In the genomic region with DNA sequence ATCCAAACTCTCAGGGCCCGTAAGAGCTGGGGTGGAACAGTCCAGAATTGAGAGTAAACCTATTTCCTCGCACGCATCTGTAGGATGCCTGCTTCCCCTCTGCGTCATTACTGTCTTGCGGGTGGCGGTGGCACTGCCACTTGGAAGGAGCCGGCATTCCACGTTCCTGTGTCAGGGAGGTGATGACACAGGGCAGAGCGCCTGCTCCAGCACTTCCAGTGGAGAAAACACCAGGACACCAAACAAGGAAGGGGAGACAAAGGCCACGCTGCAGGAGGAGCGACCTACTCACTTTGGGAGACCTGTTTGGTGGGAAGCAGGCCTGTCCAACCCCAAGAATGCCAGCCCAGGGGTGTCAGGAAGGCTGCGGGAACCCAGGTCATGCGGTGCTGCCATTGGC, we compare ENCODE assay signal across 22 cellular contexts. TPM values are rescaled to one million over a fixed set of nuclear protein-coding genes. Genes with fewer than 3 reads are reported as not detected.
"Had no signal": no experiment of that assay in that cellular context is flagged by ENCODE, and none has a peak within 500 bp of the region (broad histone marks: within the 10 kb centered on the region; RNA-seq: fewer than 3 reads in every experiment).

No MANE protein-coding gene starts in this region.

- H3K9me3 ChIP-seq: lower lobe of right lung, ovary, sigmoid colon, spleen, thoracic aorta had no signal

- H3K27me3 Mint-ChIP-seq: activated naive CD8-positive, alpha-beta T cell treated with anti-CD3 and anti-CD28 coated beads, Interleukin-2, amount 50 U/mL, for 24 hours; effector memory CD8-positive, alpha-beta T cell had no signal

- H3K4me1 Mint-ChIP-seq: activated naive CD8-positive, alpha-beta T cell treated with anti-CD3 and anti-CD28 coated beads, Interleukin-2, amount 50 U/mL, for 24 hours; immature natural killer cell; mesothelial cell of epicardium; WTC11 had no signal

- H3K4me3 ChIP-seq: breast epithelium, lower lobe of right lung, ovary, sigmoid colon, spleen, thoracic aorta had no signal

- H3K36me3 Mint-ChIP-seq: mesothelial cell of epicardium, WTC11 had no signal

- H3K27ac Mint-ChIP-seq: activated naive CD8-positive, alpha-beta T cell treated with anti-CD3 and anti-CD28 coated beads, Interleukin-2, amount 50 U/mL, for 24 hours; mesothelial cell of epicardium; WTC11 had no signal

- H3K4me1 ChIP-seq: breast epithelium, lower lobe of right lung, sigmoid colon, spleen had no signal

- H3K36me3 ChIP-seq: breast epithelium, lower lobe of right lung, ovary, sigmoid colon, spleen, thoracic aorta had no signal

- H3K4me3 Mint-ChIP-seq: activated naive CD8-positive, alpha-beta T cell treated with anti-CD3 and anti-CD28 coated beads, Interleukin-2, amount 50 U/mL, for 24 hours; effector memory CD8-positive, alpha-beta T cell; immature natural killer cell; mesothelial cell of epicardium; neural crest cell; WTC11 had no signal

- H3K27me3 ChIP-seq: breast epithelium, ovary, sigmoid colon, spleen had no signal

- ATAC-seq: activated naive CD8-positive, alpha-beta T cell treated with anti-CD3 and anti-CD28 coated beads, Interleukin-2, amount 50 U/mL, for 24 hours; effector memory CD8-positive, alpha-beta T cell; lower lobe of right lung; SK-N-SH treated with all-trans-retinoic acid at 6 μM for 48 hours; WTC11 had no signal

- DNase-seq: activated CD4-positive, alpha-beta T cell treated with anti-CD3 and anti-CD28 coated beads for 4 hours; activated gamma-delta T cell; activated naive CD8-positive, alpha-beta T cell treated with anti-CD3 and anti-CD28 coated beads, Interleukin-2, amount 50 U/mL, for 24 hours; activated T-cell treated with anti-CD3 and anti-CD28 coated beads, Interleukin-2, amount 50 U/mL, for 1 hour; aorta; dermis blood vessel endothelial cell; effector memory CD8-positive, alpha-beta T cell; foreskin melanocyte; head of caudate nucleus; immature natural killer cell; lower lobe of right lung; ovary; sigmoid colon; spleen; stimulated activated CD4-positive, alpha-beta T cell treated with anti-CD3 and anti-CD28 coated beads, Interleukin-1b, Interleukin-23, amount 100 ng/mL, for 48 hours had no signal

- H3K9me3 Mint-ChIP-seq: activated naive CD8-positive, alpha-beta T cell treated with anti-CD3 and anti-CD28 coated beads, Interleukin-2, amount 50 U/mL, for 24 hours; effector memory CD8-positive, alpha-beta T cell; immature natural killer cell; mesothelial cell of epicardium; neural crest cell; WTC11 had no signal

- H3K27ac ChIP-seq: breast epithelium, lower lobe of right lung, ovary, sigmoid colon, spleen, thoracic aorta had no signal

RNA-seq across cellular contexts. Expression of gene PBX4, which starts 37.1 kb away (rescaled TPM):
- total RNA-seq: dermis blood vessel endothelial cell, thoracic aorta had no signal

RNA-seq across cellular contexts. Expression of gene CILP2, which starts 43.3 kb away (rescaled TPM):
- total RNA-seq: pulmonary artery endothelial cell had no signal
- polyA plus RNA-seq: immature natural killer cell had no signal
